22 cellular contexts compared by ENCODE assay signal in genomic region chr1:41370756-41371420, GRCh38. TPM values are rescaled to one million over a fixed set of nuclear protein-coding genes. Genes with fewer than 3 reads are reported as not detected.
DNase-seq lines count a peak whose midpoint lies in the region; ATAC-seq and TF ChIP-seq lines count a peak whose summit lies in the region.
"Had no signal": no experiment of that assay in that cellular context is flagged by ENCODE, and none has a peak within 500 bp of the region (broad histone marks: within the 10 kb centered on the region; RNA-seq: fewer than 3 reads in every experiment).

No MANE protein-coding gene starts in this region.

- no TSS peak for BruUV-seq in Calu3 (replicated peaks; lab: Mats Ljungman, UMichigan)

- POLR2A ChIA-PET in RWPE1 (lab: Yijun Ruan, JAX; ENCODE audit: low non-redundant PET) = no interaction called here

- H3K27ac ChIP-seq in cardiac muscle cell (peak overlapping the region; percentile 54), RWPE1 (peak overlapping the region; percentile 81), skeletal muscle tissue (ENCODE audit: low read depth, low read length) (peak overlapping the region; percentile 70)

- H3K27me3 Mint-ChIP-seq in mesothelial cell of epicardium (ENCODE audit: low read depth) = peaks cover 4% of the 10 kb centered on the region
- H3K27me3 Mint-ChIP-seq in Calu3 (ENCODE audit: unreplicated experiment) = peaks cover 47% of the 10 kb centered on the region

- H3K9me3 Mint-ChIP-seq in mesothelial cell of epicardium (no peaks in the 10 kb centered on the region), Calu3 (ENCODE audit: low read depth, unreplicated experiment) (no peaks in the 10 kb centered on the region)
- H3K9me3 Mint-ChIP-seq: activated B cell treated with CpG ODN at 0.5 μM for 24 hours; activated naive CD8-positive, alpha-beta T cell treated with anti-CD3 and anti-CD28 coated beads, Interleukin-2, amount 50 U/mL, for 24 hours had no signal

- no peaks in the 10 kb centered on the region for H3K27me3 ChIP-seq in cardiac muscle cell
- H3K27me3 ChIP-seq in skeletal muscle tissue (ENCODE audit: control insufficient read depth in 3 of 3, insufficient read depth in 3 of 3, low read length in 3 of 3) = peaks cover 0 to 4% (median 0%) of the 10 kb centered on the region in 3 donors

- CTCF ChIA-PET in RWPE1 (lab: Yijun Ruan, JAX) = interaction anchor here (0.7 kb wide), 2 partner anchors 14 to 88 kb away, joined by 3 to 4 read pairs; no protein-coding TSS in a partner anchor
- CTCF ChIA-PET in Calu3 (lab: Charles Lee) = interaction anchor here (0.6 to 1.5 kb wide), 2 partner anchors 11 to 417 kb away, joined by 4 read pairs; no protein-coding TSS in a partner anchor

- intact Hi-C loops in left cardiac atrium (cut with DNase I) (no loop called here), Calu3 (cut with micrococcal nuclease; ENCODE audit: unreplicated experiment) (no loop called here)

- H3K36me3 ChIP-seq in cardiac muscle cell = no peaks in the 10 kb centered on the region
- no peaks in the 10 kb centered on the region for H3K36me3 ChIP-seq in skeletal muscle tissue (ENCODE audit: control insufficient read depth in 3 of 3, insufficient read depth in 3 of 3, low read length in 3 of 3)

- DNase-seq in cardiac muscle cell (ENCODE audit: low read depth in 1 of 2, low spot score in 1 of 2) (peak in 1 of 2 donors; percentile 36), left cardiac atrium (no peak), RWPE1 (ENCODE audit: low spot score) (no peak), mesothelial cell of epicardium (ENCODE audit: low spot score in 2 of 2, unreplicated experiment in 2 of 2) (no peak), Calu3 (no peak), NCI-H1694 treated with DMSO at 0.1 percent for 48 hours (lab: John Stamatoyannopoulos, UW) (no peak), MV-4-11 (lab: John Stamatoyannopoulos, UW) (no peak)
- DNase-seq: activated B cell treated with CpG ODN at 0.5 μM for 24 hours; activated CD4-positive, alpha-beta T cell treated with anti-CD3 and anti-CD28 coated beads, Interleukin-2, amount 50 U/mL, for 4 hours; activated CD8-positive, alpha-beta memory T cell treated with anti-CD3 and anti-CD28 coated beads, Interleukin-2, amount 50 U/mL, for 48 hours; activated effector memory CD4-positive, alpha-beta T cell treated with Interleukin-2 at 50 U/mL for 16 hours; activated naive CD8-positive, alpha-beta T cell treated with anti-CD3 and anti-CD28 coated beads, Interleukin-2, amount 50 U/mL, for 24 hours; GF-D8; hypothalamus; NK-92 treated with Interleukin-12 subunit alpha and Interleukin-12 subunit beta, amount 100 ng/mL, for 24 hours; SK-N-SH; stimulated activated CD4-positive, alpha-beta T cell treated with anti-CD3 and anti-CD28 coated beads, Interleukin-15, amount 100 ng/mL, for 24 hours; stimulated activated CD8-positive, alpha-beta memory T cell treated with anti-CD3 and anti-CD28 coated beads, Interleukin-4, amount 100 ng/mL, for 48 hours had no signal

- H3K4me1 Mint-ChIP-seq in mesothelial cell of epicardium (peaks cover 74% of the 10 kb centered on the region), Calu3 (ENCODE audit: low read depth, unreplicated experiment) (peaks cover 10% of the 10 kb centered on the region)

- H3K4me3 Mint-ChIP-seq in mesothelial cell of epicardium (no peak overlapping the region), Calu3 (ENCODE audit: low read depth, unreplicated experiment) (no peak overlapping the region)
- H3K4me3 Mint-ChIP-seq: activated B cell treated with CpG ODN at 0.5 μM for 24 hours; activated naive CD8-positive, alpha-beta T cell treated with anti-CD3 and anti-CD28 coated beads, Interleukin-2, amount 50 U/mL, for 24 hours had no signal

- H3K4me3 ChIP-seq in cardiac muscle cell (no peak overlapping the region), skeletal muscle tissue (ENCODE audit: low read length in 3 of 3) (no peak overlapping the region)

- ATAC-seq in left cardiac atrium = no peak
- ATAC-seq: activated naive CD8-positive, alpha-beta T cell treated with anti-CD3 and anti-CD28 coated beads, Interleukin-2, amount 50 U/mL, for 24 hours had no signal

- H3K36me3 Mint-ChIP-seq in mesothelial cell of epicardium (peaks cover 10% of the 10 kb centered on the region), Calu3 (ENCODE audit: insufficient read depth, unreplicated experiment) (no peaks in the 10 kb centered on the region)

- peak overlapping the region in 2 of 3 donors; percentile 3 to 43 for H3K9ac ChIP-seq in skeletal muscle tissue (ENCODE audit: low read depth in 1 of 3, low read length in 3 of 3)
- H3K9ac ChIP-seq: SK-N-SH had no signal

- H3K4me1 ChIP-seq in cardiac muscle cell (ENCODE audit: low read depth) (peaks cover 53% of the 10 kb centered on the region), skeletal muscle tissue (ENCODE audit: control insufficient read depth in 3 of 3, insufficient read depth in 3 of 3, low read length in 3 of 3) (peaks cover 38 to 61% (median 56%) of the 10 kb centered on the region in 3 donors)

- H3K27ac Mint-ChIP-seq in mesothelial cell of epicardium (peak overlapping the region; percentile 32), Calu3 (ENCODE audit: unreplicated experiment) (no peak overlapping the region)
- H3K27ac Mint-ChIP-seq: activated B cell treated with CpG ODN at 0.5 μM for 24 hours; activated naive CD8-positive, alpha-beta T cell treated with anti-CD3 and anti-CD28 coated beads, Interleukin-2, amount 50 U/mL, for 24 hours had no signal

- H3K9me3 ChIP-seq in cardiac muscle cell (ENCODE audit: low read depth) = no peaks in the 10 kb centered on the region
- H3K9me3 ChIP-seq in skeletal muscle tissue (ENCODE audit: control insufficient read depth in 3 of 3, low read length in 3 of 3) = no peaks in the 10 kb centered on the region
- H3K9me3 ChIP-seq: SK-N-SH had no signal

- TF ChIP-seq CTCF in cardiac muscle cell (IDR thresholded peaks at IDR 0.05; ENCODE audit: low read depth, low read length) = no peak
- no peak for TF ChIP-seq CTCF in RWPE1 (conservative IDR thresholded peaks at IDR 0.05; ENCODE audit: low read depth)
- TF ChIP-seq CTCF in mesothelial cell of epicardium (IDR thresholded peaks at IDR 0.05; ENCODE audit: unreplicated experiment) = no peak
- TF ChIP-seq CTCF in Calu3 (IDR thresholded peaks at IDR 0.05; ENCODE audit: unreplicated experiment) = no peak

RNA-seq across cellular contexts. Expression of gene FOXO6, which starts 9.7 kb away (rescaled TPM):
- total RNA-seq in cardiac muscle cell (9.9 and 18.2 TPM in 2 replicates), left cardiac atrium (1 to 10 TPM; 1.8 to 2.9 TPM), mesothelial cell of epicardium (34.8 to 38.4 TPM (median 37.4 TPM) in 3 replicates), skeletal muscle tissue (2.6 TPM), Calu3 (2022) (0.47 and 1.0 TPM in 2 replicates)
- 10.7 and 18.6 TPM in 2 replicates for polyA plus RNA-seq in cardiac muscle cell
- total RNA-seq: fibroblast of villous mesenchyme, lung microvascular endothelial cell had no signal
- polyA plus RNA-seq: keratinocyte had no signal
